Comparison of ENCODE assay signal across 8 cellular contexts in genomic region chr1:15175324-15176094, GRCh38. TPM values are rescaled to one million over a fixed set of nuclear protein-coding genes. Genes with fewer than 3 reads are reported as not detected.
DNase-seq lines count a peak whose midpoint lies in the region; ATAC-seq, FAIRE-seq and TF ChIP-seq lines count a peak whose summit lies in the region.
"Not testable (repeated sequence)": the region's sequence is repeated elsewhere in the genome, so short reads cannot be mapped to it uniquely, and the experiment has no call there.
"Had no signal": no experiment of that assay in that cellular context is flagged by ENCODE, and none has a peak within 500 bp of the region (broad histone marks: within the 10 kb centered on the region; RNA-seq: fewer than 3 reads in every experiment).

No MANE protein-coding gene starts in this region.

- not testable (repeated sequence) for FAIRE-seq in K562 (lab: Jason Lieb, UNC); keratinocyte (lab: Jason Lieb, UNC)

- H3K9me1 ChIP-seq in K562 (ENCODE audit: control insufficient read depth, insufficient read depth, low read length); keratinocyte (ENCODE audit: control insufficient read depth, extremely low read depth, insufficient read depth, low read length): not testable (repeated sequence)

- not testable (repeated sequence) for TF ChIP-seq POLR2A in K562 (conservative IDR thresholded peaks at IDR 0.05)

- not testable (repeated sequence) for TF ChIP-seq RAD21 in K562 (CRISPR knock-in tag; conservative IDR thresholded peaks at IDR 0.05 in 1 of 2, IDR thresholded peaks at IDR 0.05 in 1 of 2)

- H2AFZ ChIP-seq in MM.1S (ENCODE audit: low read length), result peak overlapping the region; percentile 6; the same call in 1 of the 2 replicates
- H2AFZ ChIP-seq in K562 (ENCODE audit: low read depth, low read length); keratinocyte (ENCODE audit: control insufficient read depth, low read length): not testable (repeated sequence)

- not testable (repeated sequence) for DNase-seq in Calu3; MM.1S; K562 (ENCODE audit: extremely low read depth in 1 of 4, low spot score in 3 of 4); keratinocyte (ENCODE audit: low read depth, low spot score)
- DNase-seq in activated CD4-positive, alpha-beta T cell treated with anti-CD3 and anti-CD28 coated beads for 36 hours, result peak; percentile 25

- not testable (repeated sequence) for TF ChIP-seq EP300 in K562 (IDR thresholded peaks at IDR 0.05; ENCODE audit: low read length)

- H3K36me3 Mint-ChIP-seq in Calu3 (ENCODE audit: insufficient read depth, unreplicated experiment), result peaks cover 50% of the 10 kb centered on the region
- not testable (repeated sequence) for H3K36me3 Mint-ChIP-seq in activated CD4-positive, alpha-beta T cell treated with anti-CD3 and anti-CD28 coated beads for 36 hours (ENCODE audit: low read depth); stimulated activated naive CD8-positive, alpha-beta T cell treated with anti-CD3 and anti-CD28 coated beads, Interleukin-15, Interleukin-2, amounts not matched to agents 100 ng/mL and 50 ng/mL, for 24 hours (ENCODE audit: low read depth)

- H3K4me1 ChIP-seq in HEK293 (ENCODE audit: control insufficient read depth, insufficient read depth, low read length), result not testable (repeated sequence)
- peaks cover 78% of the 10 kb centered on the region for H3K4me1 ChIP-seq in MM.1S (ENCODE audit: low read length)
- peaks cover 9 to 12% of the 10 kb centered on the region in 2 experiments; a peak in 4 of 5 replicates for H3K4me1 ChIP-seq in K562 (replicated peaks in 1 of 2; ENCODE audit: control insufficient read depth in 2 of 2, insufficient read depth in 2 of 2, low read length in 2 of 2)
- H3K4me1 ChIP-seq in keratinocyte (ENCODE audit: control insufficient read depth, extremely low read depth, insufficient read depth, low read length), result peaks cover 54% of the 10 kb centered on the region

- dilution Hi-C loops in keratinocyte (cut with MboI; ENCODE audit: extremely low pct_ligation_motif_present, low sequenced_read_pairs), result not testable (repeated sequence)

- H3K9me3 Mint-ChIP-seq in Calu3 (ENCODE audit: low read depth, unreplicated experiment); activated CD4-positive, alpha-beta T cell treated with anti-CD3 and anti-CD28 coated beads for 36 hours (ENCODE audit: low read depth); stimulated activated naive CD8-positive, alpha-beta T cell treated with anti-CD3 and anti-CD28 coated beads, Interleukin-15, Interleukin-2, amounts not matched to agents 100 ng/mL and 50 ng/mL, for 24 hours: not testable (repeated sequence)

- peak overlapping the region; percentile 42 for H3K9ac ChIP-seq in MM.1S (ENCODE audit: low read length)
- not testable (repeated sequence) for H3K9ac ChIP-seq in K562 (ENCODE audit: insufficient read depth in 1 of 2, low read depth in 2 of 2, low read length in 2 of 2); keratinocyte (ENCODE audit: control insufficient read depth, extremely low read depth, insufficient read depth, low read length)

- not testable (repeated sequence) for H3K4me3 ChIP-seq in HEK293 (ENCODE audit: low read depth, low read length); K562; keratinocyte (ENCODE audit: control insufficient read depth in 2 of 3, extremely low read depth in 1 of 3, insufficient read depth in 2 of 3, low read depth in 1 of 3, low read length in 3 of 3)
- H3K4me3 ChIP-seq in MM.1S (ENCODE audit: low read length), result peak overlapping the region; percentile 14; the same call in 1 of the 2 replicates

- not testable (repeated sequence) for H3K4me3 Mint-ChIP-seq in Calu3 (ENCODE audit: low read depth, unreplicated experiment); activated CD4-positive, alpha-beta T cell treated with anti-CD3 and anti-CD28 coated beads for 36 hours; stimulated activated naive CD8-positive, alpha-beta T cell treated with anti-CD3 and anti-CD28 coated beads, Interleukin-15, Interleukin-2, amounts not matched to agents 100 ng/mL and 50 ng/mL, for 24 hours

- H3K79me2 ChIP-seq in MM.1S (ENCODE audit: low read length) (peaks cover 40% of the 10 kb centered on the region), keratinocyte (ENCODE audit: control insufficient read depth, insufficient read depth, low read length) (peaks cover 31% of the 10 kb centered on the region)
- not testable (repeated sequence) for H3K79me2 ChIP-seq in K562 (ENCODE audit: control insufficient read depth, insufficient read depth, low read length)

- not testable (repeated sequence) for H3K9me2 ChIP-seq in MM.1S (replicated peaks; ENCODE audit: insufficient read depth, low read length)

- H3F3A ChIP-seq in MM.1S (ENCODE audit: insufficient read depth, low read length), result peaks cover 42% of the 10 kb centered on the region

- peaks cover 84% of the 10 kb centered on the region for H3K4me1 Mint-ChIP-seq in Calu3 (ENCODE audit: low read depth, unreplicated experiment)
- H3K4me1 Mint-ChIP-seq in activated CD4-positive, alpha-beta T cell treated with anti-CD3 and anti-CD28 coated beads for 36 hours, result peaks cover 30% of the 10 kb centered on the region
- peaks cover 32% of the 10 kb centered on the region for H3K4me1 Mint-ChIP-seq in stimulated activated naive CD8-positive, alpha-beta T cell treated with anti-CD3 and anti-CD28 coated beads, Interleukin-15, Interleukin-2, amounts not matched to agents 100 ng/mL and 50 ng/mL, for 24 hours (ENCODE audit: low read depth)

- POLR2A ChIA-PET in HEK293 (lab: Yijun Ruan, JAX); activated CD4-positive, alpha-beta T cell treated with anti-CD3 and anti-CD28 coated beads for 36 hours (lab: Charles Lee): not testable (repeated sequence)
- POLR2A ChIA-PET in K562 (lab: Yijun Ruan, JAX), result interaction anchor here (0.6 to 1.2 kb wide), 2 partner anchors 19 to 237 kb away, joined by 3 read pairs; no protein-coding TSS in a partner anchor

- WGBS in K562 (ENCODE audit: insufficient coverage, low coverage, missing lambda C conversion rate), result 20% methylated on average over 6 of the region's 6 CpGs

- H3K27me3 Mint-ChIP-seq in Calu3 (ENCODE audit: unreplicated experiment), result not testable (repeated sequence)
- peaks cover 32% of the 10 kb centered on the region for H3K27me3 Mint-ChIP-seq in activated CD4-positive, alpha-beta T cell treated with anti-CD3 and anti-CD28 coated beads for 36 hours
- H3K27me3 Mint-ChIP-seq in stimulated activated naive CD8-positive, alpha-beta T cell treated with anti-CD3 and anti-CD28 coated beads, Interleukin-15, Interleukin-2, amounts not matched to agents 100 ng/mL and 50 ng/mL, for 24 hours, result peaks cover 38% of the 10 kb centered on the region

- H3K9me3 ChIP-seq in HEK293 (ENCODE audit: control insufficient read depth, insufficient read depth, low read depth, low read length); MM.1S (replicated peaks; ENCODE audit: insufficient read depth, low read length); K562 (replicated peaks; ENCODE audit: control insufficient read depth, insufficient read depth, low read depth, low read length); keratinocyte (ENCODE audit: control insufficient read depth, low read depth, low read length): not testable (repeated sequence)

- H3K27ac ChIP-seq in HEK293 (ENCODE audit: extremely low read depth, low read depth, low read length); K562 (ENCODE audit: extremely low read depth, low read depth, low read length): not testable (repeated sequence)
- H3K27ac ChIP-seq in MM.1S (ENCODE audit: low read length), result peak overlapping the region; percentile 92
- H3K27ac ChIP-seq in keratinocyte (ENCODE audit: control insufficient read depth, insufficient read depth, low read length), result peak overlapping the region; percentile 0

- H3K36me3 ChIP-seq in HEK293 (ENCODE audit: control insufficient read depth in 2 of 2, insufficient read depth in 1 of 2, low read length in 2 of 2); MM.1S (replicated peaks; ENCODE audit: insufficient read depth, low read length); K562 (ENCODE audit: control insufficient read depth, insufficient read depth, low read length); keratinocyte (ENCODE audit: control insufficient read depth in 2 of 2, extremely low read depth in 1 of 2, insufficient read depth in 2 of 2, low read length in 2 of 2): not testable (repeated sequence)

- peak overlapping the region; percentile 40 for H3K27ac Mint-ChIP-seq in Calu3 (ENCODE audit: unreplicated experiment)
- H3K27ac Mint-ChIP-seq in activated CD4-positive, alpha-beta T cell treated with anti-CD3 and anti-CD28 coated beads for 36 hours, result not testable (repeated sequence)
- H3K27ac Mint-ChIP-seq in stimulated activated naive CD8-positive, alpha-beta T cell treated with anti-CD3 and anti-CD28 coated beads, Interleukin-15, Interleukin-2, amounts not matched to agents 100 ng/mL and 50 ng/mL, for 24 hours, result peak overlapping the region; percentile 18

- intact Hi-C loops in Calu3 (cut with micrococcal nuclease; ENCODE audit: unreplicated experiment); activated CD4-positive, alpha-beta T cell treated with anti-CD3 and anti-CD28 coated beads for 36 hours (cut with DNase I, micrococcal nuclease); K562 (cut with micrococcal nuclease): not testable (repeated sequence)

- TF ChIP-seq CTCF in Calu3 (IDR thresholded peaks at IDR 0.05; ENCODE audit: unreplicated experiment); HEK293 (tag by site-specific recombination; IDR thresholded peaks at IDR 0.05); MM.1S (IDR thresholded peaks at IDR 0.05; ENCODE audit: low read length); K562 (IDR thresholded peaks at IDR 0.05 in 2 of 3, conservative IDR thresholded peaks at IDR 0.05 in 1 of 3; ENCODE audit: insufficient read depth in 2 of 3, low read depth in 1 of 3, low read length in 3 of 3); keratinocyte (optimal IDR thresholded peaks at IDR 0.05 in 1 of 3, IDR thresholded peaks at IDR 0.05 in 1 of 3, conservative IDR thresholded peaks at IDR 0.05 in 1 of 3; ENCODE audit: extremely low read depth in 1 of 3, insufficient read depth in 2 of 3, low read length in 3 of 3): not testable (repeated sequence)

- CTCF ChIA-PET in Calu3 (lab: Charles Lee) (interaction anchor here (0.6 kb wide), 1 partner anchor 11 kb away, joined by 3 read pairs; no protein-coding TSS in a partner anchor), HEK293 (lab: Yijun Ruan, JAX) (interaction anchor here (0.6 kb wide), 1 partner anchor 23 kb away, joined by 3 read pairs; no protein-coding TSS in a partner anchor)
- CTCF ChIA-PET in activated CD4-positive, alpha-beta T cell treated with anti-CD3 and anti-CD28 coated beads for 36 hours (lab: Charles Lee); K562 (lab: Yijun Ruan, JAX; ENCODE audit: low intra/inter-chr PET ratio): not testable (repeated sequence)

- not testable (repeated sequence) for BruUV-seq in Calu3 (replicated peaks; lab: Mats Ljungman, UMichigan); K562 (replicated peaks; lab: Mats Ljungman, UMichigan)

- not testable (repeated sequence) for H3K27me3 ChIP-seq in MM.1S (replicated peaks; ENCODE audit: insufficient read depth, low read length); keratinocyte (ENCODE audit: control insufficient read depth, extremely low read depth, insufficient read depth, low read length)
- H3K27me3 ChIP-seq in K562 (ENCODE audit: control insufficient read depth in 2 of 2, insufficient read depth in 2 of 2, low read length in 2 of 2), result peaks cover 25 to 49% of the 10 kb centered on the region in 2 experiments

- not testable (repeated sequence) for H4K20me1 ChIP-seq in MM.1S (ENCODE audit: insufficient read depth, low read length); keratinocyte (ENCODE audit: control insufficient read depth, extremely low read depth, insufficient read depth, low read length)
- peaks cover 15% of the 10 kb centered on the region; the same call in 1 of the 2 replicates for H4K20me1 ChIP-seq in K562 (replicated peaks; ENCODE audit: control insufficient read depth, insufficient read depth, low read length)

- in situ Hi-C loops in K562 (cut with MboI), result not testable (repeated sequence)

- ATAC-seq in activated CD4-positive, alpha-beta T cell treated with anti-CD3 and anti-CD28 coated beads for 36 hours; K562: not testable (repeated sequence)

- peak overlapping the region; percentile 54 for H3K4me2 ChIP-seq in MM.1S (ENCODE audit: low read depth, low read length)
- H3K4me2 ChIP-seq in K562 (ENCODE audit: insufficient read depth, low read length); keratinocyte (ENCODE audit: control insufficient read depth, extremely low read depth, insufficient read depth, low read depth, low read length): not testable (repeated sequence)

RNA-seq across cellular contexts. Expression of gene TMEM51, which starts 22.0 kb away (rescaled TPM):
- total RNA-seq in Calu3 (2022) (43.6 and 47.6 TPM in 2 replicates), K562 (2014; rRNA removed) (0.95 and 1.1 TPM in 2 replicates), K562 (2014; rRNA removed; fragmentation: Illumina TruSeq; extraction: Trizol) (0.16 and 0.55 TPM in 2 replicates), K562 (2015; rRNA removed; fragmentation: Illumina TruSeq; extraction: Trizol) (0.58 and 0.64 TPM in 2 replicates), K562 (2021) (0.80 and 1.0 TPM in 2 replicates)
- under 1 TPM in 1 of 2 experiments, not detected in 1; 0.11 TPM for total RNA-seq in activated CD4-positive, alpha-beta T cell treated with anti-CD3 and anti-CD28 coated beads for 36 hours
- total RNA-seq in K562 (2011; cell fraction: chromatin; rRNA removed; ENCODE audit: low replicate concordance), result not detected in 2 replicates
- 0.50 and 0.53 TPM in 2 replicates for total RNA-seq in K562 (2011; cell fraction: nucleolus; rRNA removed)
- total RNA-seq in K562 (2011; cell fraction: nucleoplasm; rRNA removed), result 0.37 TPM in 1 of 2 replicates, not detected in the other
- polyA plus RNA-seq in K562 (2011; rRNA removed) (0.13 and 0.49 TPM in 2 replicates), K562 (2014; fragmentation: Illumina TruSeq; extraction: Trizol) (0.88 and 0.94 TPM in 2 replicates), K562 (2014; fragmentation: Nextera tagmentation; extraction: Ambion mirVana) (under 1 TPM; 0.06 to 0.07 TPM), K562 (2014; rRNA removed) (0.62 and 1.4 TPM in 2 replicates), keratinocyte (12.9 to 17.6 TPM (median 14.5 TPM) in 3 replicates)
- polyA plus RNA-seq in K562 (2011; cell fraction: cytosol; rRNA removed), result 0.33 and 0.47 TPM in 2 replicates
- 0.21 and 0.34 TPM in 2 replicates for polyA plus RNA-seq in K562 (2011; cell fraction: nucleus; rRNA removed)
- polyA plus RNA-seq in K562 (2012), result 1.5 and 1.7 TPM in 2 replicates
- polyA minus RNA-seq in K562 (2011; rRNA and poly(A)+ RNA removed), result 0.15 TPM in 1 of 2 replicates, not detected in the other
- 0.73 TPM in 1 of 2 replicates, not detected in the other for polyA minus RNA-seq in K562 (2011; cell fraction: cytosol; rRNA and poly(A)+ RNA removed)
- polyA minus RNA-seq in K562 (2011; cell fraction: nucleus; rRNA and poly(A)+ RNA removed), result 0.44 TPM in 1 of 2 replicates, not detected in the other
- 7.1 TPM for polyA plus RNA-seq in keratinocyte (2011; ENCODE audit: low read depth)
- polyA plus RNA-seq in keratinocyte (2011; cell fraction: cytosol; rRNA removed), result 8.6 and 10.9 TPM in 2 replicates
- 32.1 and 32.9 TPM in 2 replicates for polyA plus RNA-seq in keratinocyte (2011; cell fraction: nucleus; rRNA removed)
- 13.7 and 16.0 TPM in 2 replicates for polyA plus RNA-seq in keratinocyte (2012; ENCODE audit: low replicate concordance)
- polyA minus RNA-seq in keratinocyte, result 5.4 to 6.7 TPM (median 5.5 TPM) in 3 replicates
- 11.5 TPM for polyA minus RNA-seq in keratinocyte (2011; cell fraction: cytosol; rRNA and poly(A)+ RNA removed)
- polyA minus RNA-seq in keratinocyte (2011; cell fraction: nucleus; rRNA and poly(A)+ RNA removed), result 12.0 and 13.7 TPM in 2 replicates
- total RNA-seq: CD4-positive, CD25-positive, alpha-beta regulatory T cell had no signal
- polyA plus RNA-seq: CD4-positive, CD25-positive, alpha-beta regulatory T cell had no signal

Comparison
In these comparisons a context has a peak if more than half of its experiments do, and no peak if none do; other contexts are left out.
1. RNA of gene TMEM51, which starts 22.0 kb away (total RNA-seq): 43.6 to 47.6 TPM in Calu3; 0.16 to 1.1 TPM in K562 and 0.11 TPM in activated CD4-positive, alpha-beta T cell treated with anti-CD3 and anti-CD28 coated beads for 36 hours; every median in the first group is over 10 times any median in the second.